Comparison of ENCODE assay signal across 1 cellular context in the genomic region with DNA sequence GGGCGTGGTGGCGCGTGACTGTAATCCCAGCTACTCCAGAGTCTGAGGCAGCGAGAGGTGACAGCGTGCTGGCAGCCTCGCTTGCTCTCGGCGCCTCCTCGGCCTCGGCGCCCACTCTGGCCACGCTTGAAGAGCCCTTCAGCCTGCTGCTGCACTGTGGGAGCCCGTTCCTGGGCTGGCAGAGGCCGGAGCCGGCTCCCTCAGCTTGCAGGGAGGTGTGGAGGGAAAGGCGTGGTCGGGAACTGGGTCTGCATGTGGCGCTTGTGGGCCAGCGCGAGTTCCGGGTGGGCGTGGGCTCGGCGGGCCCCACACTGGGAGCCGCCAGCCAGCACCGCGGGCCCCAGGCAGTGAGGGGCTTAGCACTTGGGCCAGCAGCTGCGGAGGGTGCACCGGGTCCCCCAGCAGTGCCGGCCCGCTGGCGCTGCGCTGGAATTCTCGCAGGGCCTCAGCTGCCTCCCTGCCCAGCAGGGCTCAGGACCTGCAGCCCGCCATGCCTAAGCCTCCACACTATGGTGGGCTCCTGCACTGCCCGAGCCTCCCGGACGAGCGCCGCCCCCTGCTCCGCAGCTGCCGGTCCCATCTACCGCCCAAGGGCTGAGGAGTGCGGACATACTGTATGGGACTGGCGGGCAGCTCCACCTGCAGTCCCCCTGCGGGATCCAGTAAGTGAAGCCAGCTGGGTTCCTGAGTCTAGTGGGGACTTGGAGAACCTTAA.
TF ChIP-seq lines count a peak whose summit lies in the region.

No MANE protein-coding gene starts in this region.

TF ChIP-seq in K562, 482 proteins besides CTCF, POLR2A, EP300 and RAD21 (continued from another document):
- TF ChIP-seq GTF3C2 (IDR thresholded peaks at IDR 0.05; ENCODE audit: borderline replicate concordance, extremely low read depth, insufficient read length) (no peak), IRF9 (tag; IDR thresholded peaks at IDR 0.05) (no peak), THRAP3 (IDR thresholded peaks at IDR 0.05; ENCODE audit: borderline replicate concordance) (no peak), XRCC4 (IDR thresholded peaks at IDR 0.05; ENCODE audit: extremely low read depth, insufficient read depth, insufficient read length) (no peak), ZNF639 (CRISPR knock-in tag; conservative IDR thresholded peaks at IDR 0.05 in 1 of 2, IDR thresholded peaks at IDR 0.05 in 1 of 2) (no peak)
- TF ChIP-seq, protein P1, sequence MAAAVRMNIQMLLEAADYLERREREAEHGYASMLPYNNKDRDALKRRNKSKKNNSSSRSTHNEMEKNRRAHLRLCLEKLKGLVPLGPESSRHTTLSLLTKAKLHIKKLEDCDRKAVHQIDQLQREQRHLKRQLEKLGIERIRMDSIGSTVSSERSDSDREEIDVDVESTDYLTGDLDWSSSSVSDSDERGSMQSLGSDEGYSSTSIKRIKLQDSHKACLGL (CRISPR knock-in tag; IDR thresholded peaks at IDR 0.05; ENCODE audit: borderline replicate concordance, poor library complexity, severe bottlenecking): no peak
